In genomic region chr2:56449449-56449860, GRCh38 we compare ENCODE assay signal across 16 cellular contexts.
DNase-seq lines count a peak whose midpoint lies in the region; ATAC-seq and TF ChIP-seq lines count a peak whose summit lies in the region.
"Had no signal": no experiment of that assay in that cellular context is flagged by ENCODE, and none has a peak within 500 bp of the region (broad histone marks: within the 10 kb centered on the region; RNA-seq: fewer than 3 reads in every experiment).

No MANE protein-coding gene starts in this region.

- DNase-seq in DMS53 (lab: John Stamatoyannopoulos, UW) (peak; percentile 66), NCI-H526 treated with DMSO at 0.1 percent for 48 hours (lab: John Stamatoyannopoulos, UW) (peak; percentile 50), glomerular visceral epithelial cell (ENCODE audit: extremely low spot score) (peak; percentile 20), middle frontal gyrus (ENCODE audit: extremely low spot score, low spot score) (no peak)
- DNase-seq in natural killer cell treated with Interleukin-12 subunit alpha and Interleukin-12 subunit beta and Interleukin-15 and Interleukin-18, amount 100 ng/mL, for 72 hours (ENCODE audit: low spot score): no peak
- DNase-seq in activated naive CD8-positive, alpha-beta T cell treated with anti-CD3 and anti-CD28 coated beads for 36 hours: no peak
- DNase-seq: activated T-cell treated with anti-CD3 and anti-CD28 coated beads, Interleukin-2, amount 50 U/mL, for 1 hour; amniotic stem cell; DMS153; stimulated activated CD4-positive, alpha-beta T cell treated with anti-CD3 and anti-CD28 coated beads, Interleukin-1b, Interleukin-23, amount 100 ng/mL, for 48 hours; T-helper 17 cell had no signal

- H3K27me3 ChIP-seq in gastroesophageal sphincter: no peaks in the 10 kb centered on the region
- H3K27me3 ChIP-seq: upper lobe of left lung had no signal

- no peaks in the 10 kb centered on the region for H3K36me3 Mint-ChIP-seq in nephron (ENCODE audit: low read depth)
- no peaks in the 10 kb centered on the region for H3K36me3 Mint-ChIP-seq in natural killer cell treated with Interleukin-12 subunit alpha and Interleukin-12 subunit beta and Interleukin-15 and Interleukin-18, amount 100 ng/mL, for 72 hours
- no peaks in the 10 kb centered on the region for H3K36me3 Mint-ChIP-seq in activated naive CD8-positive, alpha-beta T cell treated with anti-CD3 and anti-CD28 coated beads for 36 hours

- no peak overlapping the region for H3K4me3 ChIP-seq in gastroesophageal sphincter
- H3K4me3 ChIP-seq: K562 had no signal

- TF ChIP-seq EP300 in gastroesophageal sphincter (IDR thresholded peaks at IDR 0.05): no peak

- TF ChIP-seq CTCF in nephron (IDR thresholded peaks at IDR 0.05; ENCODE audit: unreplicated experiment in 3 of 3): no peak
- TF ChIP-seq CTCF in gastroesophageal sphincter (IDR thresholded peaks at IDR 0.05): no peak

- H3K4me1 ChIP-seq in gastroesophageal sphincter: no peaks in the 10 kb centered on the region

- peaks cover 13% of the 10 kb centered on the region for H3K9me3 Mint-ChIP-seq in nephron
- H3K9me3 Mint-ChIP-seq in natural killer cell treated with Interleukin-12 subunit alpha and Interleukin-12 subunit beta and Interleukin-15 and Interleukin-18, amount 100 ng/mL, for 72 hours: peaks cover 31% of the 10 kb centered on the region
- H3K9me3 Mint-ChIP-seq in activated naive CD8-positive, alpha-beta T cell treated with anti-CD3 and anti-CD28 coated beads for 36 hours: peaks cover 2% of the 10 kb centered on the region

- H3K27me3 Mint-ChIP-seq in nephron (ENCODE audit: low read depth): no peaks in the 10 kb centered on the region
- H3K27me3 Mint-ChIP-seq in natural killer cell treated with Interleukin-12 subunit alpha and Interleukin-12 subunit beta and Interleukin-15 and Interleukin-18, amount 100 ng/mL, for 72 hours: no peaks in the 10 kb centered on the region
- H3K27me3 Mint-ChIP-seq in activated naive CD8-positive, alpha-beta T cell treated with anti-CD3 and anti-CD28 coated beads for 36 hours: no peaks in the 10 kb centered on the region
- H3K27me3 Mint-ChIP-seq: T-helper 17 cell had no signal

- no peak for ATAC-seq in gastroesophageal sphincter
- ATAC-seq in natural killer cell treated with Interleukin-12 subunit alpha and Interleukin-12 subunit beta and Interleukin-15 and Interleukin-18, amount 100 ng/mL, for 72 hours: no peak
- ATAC-seq: K562, T-helper 17 cell had no signal

- 44 to 50% methylated on average over 2 of the region's 2 CpGs for WGBS in gastroesophageal sphincter (ENCODE audit: low coverage in 1 of 2), 2 donors

- peak overlapping the region in 2 of 3 experiments; percentile 44 to 73 for H3K4me3 Mint-ChIP-seq in nephron
- no peak overlapping the region for H3K4me3 Mint-ChIP-seq in natural killer cell treated with Interleukin-12 subunit alpha and Interleukin-12 subunit beta and Interleukin-15 and Interleukin-18, amount 100 ng/mL, for 72 hours
- H3K4me3 Mint-ChIP-seq in activated naive CD8-positive, alpha-beta T cell treated with anti-CD3 and anti-CD28 coated beads for 36 hours: no peak overlapping the region
- H3K4me3 Mint-ChIP-seq: T-helper 17 cell had no signal

- peaks cover 27% of the 10 kb centered on the region for H3K4me1 Mint-ChIP-seq in nephron
- H3K4me1 Mint-ChIP-seq in natural killer cell treated with Interleukin-12 subunit alpha and Interleukin-12 subunit beta and Interleukin-15 and Interleukin-18, amount 100 ng/mL, for 72 hours (ENCODE audit: low read depth in 2 of 2): no peaks in the 10 kb centered on the region
- H3K4me1 Mint-ChIP-seq in activated naive CD8-positive, alpha-beta T cell treated with anti-CD3 and anti-CD28 coated beads for 36 hours: no peaks in the 10 kb centered on the region
- H3K4me1 Mint-ChIP-seq: T-helper 17 cell had no signal

- no peak overlapping the region for H3K27ac ChIP-seq in gastroesophageal sphincter
- H3K27ac ChIP-seq: RWPE1 had no signal

- no peaks in the 10 kb centered on the region for H3K36me3 ChIP-seq in gastroesophageal sphincter
- H3K36me3 ChIP-seq: upper lobe of left lung had no signal

- H3K27ac Mint-ChIP-seq in nephron: peak overlapping the region; percentile 94 to 98 (median 96)
- H3K27ac Mint-ChIP-seq in natural killer cell treated with Interleukin-12 subunit alpha and Interleukin-12 subunit beta and Interleukin-15 and Interleukin-18, amount 100 ng/mL, for 72 hours: no peak overlapping the region
- H3K27ac Mint-ChIP-seq in activated naive CD8-positive, alpha-beta T cell treated with anti-CD3 and anti-CD28 coated beads for 36 hours: no peak overlapping the region
- H3K27ac Mint-ChIP-seq: T-helper 17 cell had no signal

- no peaks in the 10 kb centered on the region for H3K9me3 ChIP-seq in gastroesophageal sphincter
- H3K9me3 ChIP-seq: upper lobe of left lung had no signal

- TF ChIP-seq POLR2A in gastroesophageal sphincter (IDR thresholded peaks at IDR 0.05): no peak

Comparison
In these comparisons a context has a peak if more than half of its experiments do, and no peak if none do; other contexts are left out.
1. DNase-seq: peak in DMS53 (single experiment), NCI-H526 treated with DMSO at 0.1 percent for 48 hours (single experiment) and glomerular visceral epithelial cell (single experiment); none in natural killer cell treated with Interleukin-12 subunit alpha and Interleukin-12 subunit beta and Interleukin-15 and Interleukin-18, amount 100 ng/mL, for 72 hours (single experiment), middle frontal gyrus (single experiment) and activated naive CD8-positive, alpha-beta T cell treated with anti-CD3 and anti-CD28 coated beads for 36 hours (single experiment).
2. H3K27ac Mint-ChIP-seq: peak in nephron (3 of 3); none in natural killer cell treated with Interleukin-12 subunit alpha and Interleukin-12 subunit beta and Interleukin-15 and Interleukin-18, amount 100 ng/mL, for 72 hours (0 of 2) and activated naive CD8-positive, alpha-beta T cell treated with anti-CD3 and anti-CD28 coated beads for 36 hours (single experiment).
3. H3K4me3 Mint-ChIP-seq: peak in nephron (2 of 3); none in natural killer cell treated with Interleukin-12 subunit alpha and Interleukin-12 subunit beta and Interleukin-15 and Interleukin-18, amount 100 ng/mL, for 72 hours (single experiment) and activated naive CD8-positive, alpha-beta T cell treated with anti-CD3 and anti-CD28 coated beads for 36 hours (single experiment).